3 cellular contexts compared by ENCODE assay signal in the genomic region with DNA sequence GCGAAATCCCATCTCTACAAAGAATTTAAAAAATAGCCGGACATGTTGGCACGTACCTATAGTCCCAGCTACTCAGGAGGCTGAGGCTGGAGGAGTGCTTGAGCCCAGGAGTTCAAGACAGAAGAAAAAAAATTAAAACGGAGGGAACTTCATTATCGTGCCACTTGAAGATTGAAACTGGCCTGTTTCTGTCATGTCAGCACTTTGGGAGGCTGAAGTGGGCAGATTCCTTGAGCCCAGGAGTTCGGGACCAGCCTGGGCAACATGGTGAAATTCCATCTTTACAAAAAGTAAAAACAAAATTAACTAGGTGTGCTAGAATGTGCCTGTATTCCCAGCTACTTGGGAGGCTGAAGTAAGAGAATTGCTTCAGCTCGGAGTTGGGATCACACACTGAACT.
TF ChIP-seq lines count a peak whose summit lies in the region.

No MANE protein-coding gene starts in this region.

TF ChIP-seq in A549, 52 proteins besides CTCF, POLR2A, EP300 and RAD21:
- TF ChIP-seq HDAC2 (IDR thresholded peaks at IDR 0.05): no peak
- peak; percentile 96 for TF ChIP-seq MAFK (IDR thresholded peaks at IDR 0.05; ENCODE audit: partially characterized antibody)
TF ChIP-seq in A549: peak in this region for 1.

TF ChIP-seq in GM23338, 12 proteins besides CTCF, POLR2A, EP300 and RAD21:
- no peak for TF ChIP-seq JUNB (IDR thresholded peaks at IDR 0.05; ENCODE audit: unreplicated experiment)
- no peak for TF ChIP-seq CREB1 (CRISPR knock-in tag; IDR thresholded peaks at IDR 0.05; ENCODE audit: low read depth)
- no peak for TF ChIP-seq EZH2phosphoT487 (IDR thresholded peaks at IDR 0.05; ENCODE audit: unreplicated experiment)
- no peak for TF ChIP-seq POLR2AphosphoS5 (IDR thresholded peaks at IDR 0.05; ENCODE audit: low read depth)

TF ChIP-seq in K562, 482 proteins besides CTCF, POLR2A, EP300 and RAD21:
- TF ChIP-seq MAFG (tag; conservative IDR thresholded peaks at IDR 0.05): peak; percentile 88
- TF ChIP-seq, protein P1, sequence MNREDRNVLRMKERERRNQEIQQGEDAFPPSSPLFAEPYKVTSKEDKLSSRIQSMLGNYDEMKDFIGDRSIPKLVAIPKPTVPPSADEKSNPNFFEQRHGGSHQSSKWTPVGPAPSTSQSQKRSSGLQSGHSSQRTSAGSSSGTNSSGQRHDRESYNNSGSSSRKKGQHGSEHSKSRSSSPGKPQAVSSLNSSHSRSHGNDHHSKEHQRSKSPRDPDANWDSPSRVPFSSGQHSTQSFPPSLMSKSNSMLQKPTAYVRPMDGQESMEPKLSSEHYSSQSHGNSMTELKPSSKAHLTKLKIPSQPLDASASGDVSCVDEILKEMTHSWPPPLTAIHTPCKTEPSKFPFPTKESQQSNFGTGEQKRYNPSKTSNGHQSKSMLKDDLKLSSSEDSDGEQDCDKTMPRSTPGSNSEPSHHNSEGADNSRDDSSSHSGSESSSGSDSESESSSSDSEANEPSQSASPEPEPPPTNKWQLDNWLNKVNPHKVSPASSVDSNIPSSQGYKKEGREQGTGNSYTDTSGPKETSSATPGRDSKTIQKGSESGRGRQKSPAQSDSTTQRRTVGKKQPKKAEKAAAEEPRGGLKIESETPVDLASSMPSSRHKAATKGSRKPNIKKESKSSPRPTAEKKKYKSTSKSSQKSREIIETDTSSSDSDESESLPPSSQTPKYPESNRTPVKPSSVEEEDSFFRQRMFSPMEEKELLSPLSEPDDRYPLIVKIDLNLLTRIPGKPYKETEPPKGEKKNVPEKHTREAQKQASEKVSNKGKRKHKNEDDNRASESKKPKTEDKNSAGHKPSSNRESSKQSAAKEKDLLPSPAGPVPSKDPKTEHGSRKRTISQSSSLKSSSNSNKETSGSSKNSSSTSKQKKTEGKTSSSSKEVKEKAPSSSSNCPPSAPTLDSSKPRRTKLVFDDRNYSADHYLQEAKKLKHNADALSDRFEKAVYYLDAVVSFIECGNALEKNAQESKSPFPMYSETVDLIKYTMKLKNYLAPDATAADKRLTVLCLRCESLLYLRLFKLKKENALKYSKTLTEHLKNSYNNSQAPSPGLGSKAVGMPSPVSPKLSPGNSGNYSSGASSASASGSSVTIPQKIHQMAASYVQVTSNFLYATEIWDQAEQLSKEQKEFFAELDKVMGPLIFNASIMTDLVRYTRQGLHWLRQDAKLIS (CRISPR knock-in tag; IDR thresholded peaks at IDR 0.05): no peak
- TF ChIP-seq MAFK (IDR thresholded peaks at IDR 0.05; ENCODE audit: low read length): peak; percentile 93
- TF ChIP-seq, protein P2, sequence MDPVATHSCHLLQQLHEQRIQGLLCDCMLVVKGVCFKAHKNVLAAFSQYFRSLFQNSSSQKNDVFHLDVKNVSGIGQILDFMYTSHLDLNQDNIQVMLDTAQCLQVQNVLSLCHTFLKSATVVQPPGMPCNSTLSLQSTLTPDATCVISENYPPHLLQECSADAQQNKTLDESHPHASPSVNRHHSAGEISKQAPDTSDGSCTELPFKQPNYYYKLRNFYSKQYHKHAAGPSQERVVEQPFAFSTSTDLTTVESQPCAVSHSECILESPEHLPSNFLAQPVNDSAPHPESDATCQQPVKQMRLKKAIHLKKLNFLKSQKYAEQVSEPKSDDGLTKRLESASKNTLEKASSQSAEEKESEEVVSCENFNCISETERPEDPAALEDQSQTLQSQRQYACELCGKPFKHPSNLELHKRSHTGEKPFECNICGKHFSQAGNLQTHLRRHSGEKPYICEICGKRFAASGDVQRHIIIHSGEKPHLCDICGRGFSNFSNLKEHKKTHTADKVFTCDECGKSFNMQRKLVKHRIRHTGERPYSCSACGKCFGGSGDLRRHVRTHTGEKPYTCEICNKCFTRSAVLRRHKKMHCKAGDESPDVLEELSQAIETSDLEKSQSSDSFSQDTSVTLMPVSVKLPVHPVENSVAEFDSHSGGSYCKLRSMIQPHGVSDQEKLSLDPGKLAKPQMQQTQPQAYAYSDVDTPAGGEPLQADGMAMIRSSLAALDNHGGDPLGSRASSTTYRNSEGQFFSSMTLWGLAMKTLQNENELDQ (CRISPR knock-in tag; IDR thresholded peaks at IDR 0.05; ENCODE audit: borderline replicate concordance): no peak
- peak; percentile 92 for TF ChIP-seq ZNF316 (IDR thresholded peaks at IDR 0.05)
- TF ChIP-seq MAFF (IDR thresholded peaks at IDR 0.05; ENCODE audit: low read length): peak; percentile 90
- peak; percentile 88 for TF ChIP-seq C11orf30 (IDR thresholded peaks at IDR 0.05; ENCODE audit: low read depth)
